Comparison of ENCODE assay signal across 22 cellular contexts in genomic region chr9:133004091-133005072, GRCh38. TPM values are rescaled to one million over a fixed set of nuclear protein-coding genes. Genes with fewer than 3 reads are reported as not detected.
A peak's percentile ranks its signal among the peaks of the same experiment; 100 is the strongest.
DNase-seq lines count a peak whose midpoint lies in the region; ATAC-seq, FAIRE-seq and TF ChIP-seq lines count a peak whose summit lies in the region.
"Had no signal": no experiment of that assay in that cellular context is flagged by ENCODE, and none has a peak within 500 bp of the region (broad histone marks: within the 10 kb centered on the region; RNA-seq: fewer than 3 reads in every experiment).

No MANE protein-coding gene starts in this region.

- H3K9ac ChIP-seq in K562 (ENCODE audit: insufficient read depth in 1 of 2, low read depth in 2 of 2, low read length in 2 of 2) (peak overlapping the region; percentile 67 to 86), neural progenitor cell (no peak overlapping the region)

- peaks cover 13% of the 10 kb centered on the region for H3K4me1 Mint-ChIP-seq in neural progenitor cell

- H3K9me3 Mint-ChIP-seq in neural progenitor cell = peaks cover 3% of the 10 kb centered on the region
- H3K9me3 Mint-ChIP-seq: effector memory CD8-positive, alpha-beta T cell; T-cell had no signal

- peak; percentile 82 for ATAC-seq in K562
- ATAC-seq in GM21786 (IDR thresholded peaks at IDR 0.05; ENCODE audit: unreplicated experiment) = no peak
- ATAC-seq: effector memory CD8-positive, alpha-beta T cell; Panc1; sciatic nerve had no signal

- POLR2A ChIA-PET in K562 (lab: Yijun Ruan, JAX) = interaction anchor here (0.5 to 1.7 kb wide), 13 partner anchors 8 to 807 kb away, joined by 3 to 11 read pairs (median 3); partner anchors contain the start of gene GTF3C5

- peak; percentile 39 to 43 for TF ChIP-seq RAD21 in K562 (CRISPR knock-in tag; conservative IDR thresholded peaks at IDR 0.05 in 1 of 2, IDR thresholded peaks at IDR 0.05 in 1 of 2)

- in situ Hi-C loops in K562 (cut with MboI) = no loop called here

- H3K27ac ChIP-seq in K562 (ENCODE audit: extremely low read depth, low read depth, low read length) = peak overlapping the region; percentile 90
- no peak overlapping the region for H3K27ac ChIP-seq in neural progenitor cell
- H3K27ac ChIP-seq: tibial artery had no signal

- no TSS peak for BruUV-seq in K562 (replicated peaks; lab: Mats Ljungman, UMichigan)

- DNase-seq in GDM1 (lab: John Stamatoyannopoulos, UW) (peak; percentile 95), NB4 (ENCODE audit: low read depth) (peak; percentile 87), K562 (ENCODE audit: extremely low read depth in 1 of 4, low spot score in 3 of 4) (peak; percentile 89 to 97 (median 94)), neural progenitor cell (ENCODE audit: low spot score) (no peak), EL (no peak)
- no peak for DNase-seq in stimulated activated CD4-positive, alpha-beta T cell treated with anti-CD3 and anti-CD28 coated beads, Interleukin-12 subunit alpha, Interleukin-12 subunit beta, amount 100 ng/mL, for 4 hours
- DNase-seq in activated CD4-positive, alpha-beta T cell treated with anti-CD3 and anti-CD28 coated beads for 1 hour = no peak
- DNase-seq: activated CD4-positive, alpha-beta T cell treated with anti-CD3 and anti-CD28 coated beads for 4 hours; activated naive CD8-positive, alpha-beta T cell treated with anti-CD3 and anti-CD28 coated beads, Interleukin-2, amount 10 ng/mL, durations not matched to agents 7 days and 5 days; activated T-cell treated with anti-CD3 and anti-CD28 coated beads, Interleukin-2, amount 50 U/mL, for 1 hour; DMS153; effector memory CD8-positive, alpha-beta T cell; NCI-H1930; NCI-H510A treated with DMSO at 0.1 percent for 48 hours; stimulated activated CD4-positive, alpha-beta T cell treated with anti-CD3 and anti-CD28 coated beads, Interleukin-4, amount 100 ng/mL, for 1 hour; T-cell; tibial artery had no signal

- peak; percentile 99 for FAIRE-seq in K562 (lab: Jason Lieb, UNC)

- H3K4me3 Mint-ChIP-seq in neural progenitor cell = peak overlapping the region; percentile 51
- H3K4me3 Mint-ChIP-seq: activated naive CD8-positive, alpha-beta T cell treated with anti-CD3 and anti-CD28 coated beads, Interleukin-2, amount 10 ng/mL, durations not matched to agents 7 days and 5 days; effector memory CD8-positive, alpha-beta T cell; neural crest cell; T-cell had no signal

- H3K27me3 ChIP-seq in K562 (ENCODE audit: control insufficient read depth in 2 of 2, insufficient read depth in 2 of 2, low read length in 2 of 2) = no peaks in the 10 kb centered on the region
- H3K27me3 ChIP-seq in neural progenitor cell = peaks cover 63% of the 10 kb centered on the region

- WGBS in K562 (ENCODE audit: insufficient coverage, low coverage, missing lambda C conversion rate) = 6% methylated on average over 10 of the region's 10 CpGs

- peaks cover 2% of the 10 kb centered on the region for H3K9me1 ChIP-seq in K562 (ENCODE audit: control insufficient read depth, insufficient read depth, low read length)

- H3F3A ChIP-seq in neural progenitor cell (ENCODE audit: low read depth) = peaks cover 7% of the 10 kb centered on the region

- H3K4me2 ChIP-seq in K562 (ENCODE audit: insufficient read depth, low read length) = peak overlapping the region; percentile 76
- peak overlapping the region; percentile 49 for H3K4me2 ChIP-seq in neural progenitor cell

- CTCF ChIA-PET in K562 (lab: Yijun Ruan, JAX; ENCODE audit: low intra/inter-chr PET ratio) = no interaction called here

- H4K20me1 ChIP-seq in K562 (replicated peaks; ENCODE audit: control insufficient read depth, insufficient read depth, low read length) (no peaks in the 10 kb centered on the region), neural progenitor cell (ENCODE audit: low read depth) (no peaks in the 10 kb centered on the region)

- H3K36me3 Mint-ChIP-seq in neural progenitor cell = no peaks in the 10 kb centered on the region
- H3K36me3 Mint-ChIP-seq: activated naive CD8-positive, alpha-beta T cell treated with anti-CD3 and anti-CD28 coated beads, Interleukin-2, amount 10 ng/mL, durations not matched to agents 7 days and 5 days; T-cell had no signal

- H2AFZ ChIP-seq in K562 (ENCODE audit: low read depth, low read length) (no peak overlapping the region), neural progenitor cell (replicated peaks) (no peak overlapping the region)

- intact Hi-C loops in K562 (cut with micrococcal nuclease) = loop anchor here (1.0 to 2.0 kb wide), 2 partner anchors 20 to 27 kb away; no protein-coding TSS in a partner anchor

- H3K36me3 ChIP-seq in K562 (ENCODE audit: control insufficient read depth, insufficient read depth, low read length) = no peaks in the 10 kb centered on the region
- no peaks in the 10 kb centered on the region for H3K36me3 ChIP-seq in neural progenitor cell
- H3K36me3 ChIP-seq: tibial artery had no signal

- H3K4me1 ChIP-seq in K562 (replicated peaks in 1 of 2; ENCODE audit: control insufficient read depth in 2 of 2, insufficient read depth in 2 of 2, low read length in 2 of 2) (peaks cover 56 to 70% of the 10 kb centered on the region in 2 experiments), neural progenitor cell (peaks cover 23% of the 10 kb centered on the region)
- H3K4me1 ChIP-seq: tibial artery had no signal

- H3K4me3 ChIP-seq in NB4 (ENCODE audit: low read depth, low read length) = no peak overlapping the region
- peak overlapping the region; percentile 4; the same call in 1 of the 2 replicates for H3K4me3 ChIP-seq in K562
- no peak overlapping the region for H3K4me3 ChIP-seq in neural progenitor cell
- H3K4me3 ChIP-seq: lung, tibial artery had no signal

- TF ChIP-seq POLR2A in NB4 (IDR thresholded peaks at IDR 0.05; ENCODE audit: extremely low read depth, insufficient read length) (no peak), K562 (conservative IDR thresholded peaks at IDR 0.05) (no peak)

- H3K9me3 ChIP-seq in K562 (replicated peaks; ENCODE audit: control insufficient read depth, insufficient read depth, low read depth, low read length) = no peaks in the 10 kb centered on the region
- H3K9me3 ChIP-seq in neural progenitor cell (ENCODE audit: low read depth) = no peaks in the 10 kb centered on the region
- H3K9me3 ChIP-seq: tibial artery had no signal

- H3K79me2 ChIP-seq in K562 (ENCODE audit: control insufficient read depth, insufficient read depth, low read length) = peaks cover 2% of the 10 kb centered on the region; the same call in 1 of the 3 replicates
- H3K79me2 ChIP-seq in neural progenitor cell (ENCODE audit: low read depth) = no peaks in the 10 kb centered on the region

- peaks cover 19% of the 10 kb centered on the region for H3K27me3 Mint-ChIP-seq in neural progenitor cell (ENCODE audit: insufficient read depth, low read depth)

- TF ChIP-seq EP300 in K562 (IDR thresholded peaks at IDR 0.05; ENCODE audit: low read length) = peak; percentile 98

- no peak overlapping the region for H3K27ac Mint-ChIP-seq in neural progenitor cell
- H3K27ac Mint-ChIP-seq: effector memory CD8-positive, alpha-beta T cell; T-cell had no signal

- TF ChIP-seq CTCF in NB4 (IDR thresholded peaks at IDR 0.05; ENCODE audit: low read depth, low read length) (no peak), K562 (IDR thresholded peaks at IDR 0.05 in 2 of 3, conservative IDR thresholded peaks at IDR 0.05 in 1 of 3; ENCODE audit: insufficient read depth in 2 of 3, low read depth in 1 of 3, low read length in 3 of 3) (peak in 2 of 3 experiments; percentile 25 to 33; a peak in 2 of 6 replicates), neural progenitor cell (IDR thresholded peaks at IDR 0.05) (no peak)

RNA-seq across cellular contexts. Expression of gene GFI1B, which starts 25.9 kb away (rescaled TPM):
- total RNA-seq in K562 (2011; cell fraction: chromatin; rRNA removed; ENCODE audit: low replicate concordance) = 11.1 and 39.0 TPM in 2 replicates
- total RNA-seq in K562 (2011; cell fraction: nucleolus; rRNA removed) = 28.2 and 30.4 TPM in 2 replicates
- 20.0 and 26.4 TPM in 2 replicates for total RNA-seq in K562 (2011; cell fraction: nucleoplasm; rRNA removed)
- total RNA-seq in K562 (2014; rRNA removed) (40.3 and 62.9 TPM in 2 replicates), K562 (2014; rRNA removed; fragmentation: Illumina TruSeq; extraction: Trizol) (17.5 and 20.1 TPM in 2 replicates), K562 (2015; rRNA removed; fragmentation: Illumina TruSeq; extraction: Trizol) (34.5 and 34.6 TPM in 2 replicates), K562 (2021) (73.4 and 75.7 TPM in 2 replicates), neural progenitor cell (ENCODE audit: low replicate concordance) (0.28 TPM in 1 of 2 replicates, not detected in the other)
- polyA plus RNA-seq in K562 (2011; rRNA removed) (34.4 and 57.7 TPM in 2 replicates), K562 (2014; fragmentation: Illumina TruSeq; extraction: Trizol) (51.8 and 73.3 TPM in 2 replicates), K562 (2014; fragmentation: Nextera tagmentation; extraction: Ambion mirVana) (10 to 100 TPM in 1 of 2 experiments, 1 to 10 TPM in 1; 8.0 to 19.1 TPM), K562 (2014; rRNA removed) (47.2 and 50.1 TPM in 2 replicates)
- 53.6 and 133 TPM in 2 replicates for polyA plus RNA-seq in K562 (2011; cell fraction: cytosol; rRNA removed)
- 64.3 and 118 TPM in 2 replicates for polyA plus RNA-seq in K562 (2011; cell fraction: nucleus; rRNA removed)
- 64.2 and 77.5 TPM in 2 replicates for polyA plus RNA-seq in K562 (2012)
- 16.7 and 22.0 TPM in 2 replicates for polyA minus RNA-seq in K562 (2011; rRNA and poly(A)+ RNA removed)
- polyA minus RNA-seq in K562 (2011; cell fraction: cytosol; rRNA and poly(A)+ RNA removed) = 47.9 and 57.4 TPM in 2 replicates
- polyA minus RNA-seq in K562 (2011; cell fraction: nucleus; rRNA and poly(A)+ RNA removed) = 20.3 and 22.1 TPM in 2 replicates
- total RNA-seq: activated naive CD8-positive, alpha-beta T cell treated with anti-CD3 and anti-CD28 coated beads, Interleukin-2, amount 10 ng/mL, durations not matched to agents 7 days and 5 days; neural crest cell; sciatic nerve had no signal

RNA-seq across cellular contexts. Expression of gene GTF3C5, which starts 26.4 kb away (rescaled TPM):
- 66.1 and 166 TPM in 2 replicates for total RNA-seq in K562 (2011; cell fraction: chromatin; rRNA removed; ENCODE audit: low replicate concordance)
- 99.4 and 113 TPM in 2 replicates for total RNA-seq in K562 (2011; cell fraction: nucleolus; rRNA removed)
- total RNA-seq in K562 (2011; cell fraction: nucleoplasm; rRNA removed) = 67.0 and 84.1 TPM in 2 replicates
- 118 and 134 TPM in 2 replicates for total RNA-seq in K562 (2014; rRNA removed)
- total RNA-seq in K562 (2014; rRNA removed; fragmentation: Illumina TruSeq; extraction: Trizol) = 43.2 and 58.5 TPM in 2 replicates
- 80.7 and 83.7 TPM in 2 replicates for total RNA-seq in K562 (2015; rRNA removed; fragmentation: Illumina TruSeq; extraction: Trizol)
- 106 and 110 TPM in 2 replicates for total RNA-seq in K562 (2021)
- 80.2 TPM in 2 replicates for polyA plus RNA-seq in K562 (2011; rRNA removed)
- polyA plus RNA-seq in K562 (2011; cell fraction: cytosol; rRNA removed) = 88.7 and 143 TPM in 2 replicates
- polyA plus RNA-seq in K562 (2011; cell fraction: nucleus; rRNA removed) = 254 and 348 TPM in 2 replicates
- polyA plus RNA-seq in K562 (2012) = 75.0 and 82.6 TPM in 2 replicates
- 105 and 107 TPM in 2 replicates for polyA plus RNA-seq in K562 (2014; fragmentation: Illumina TruSeq; extraction: Trizol)
- 1 to 10 TPM; 3.8 to 8.4 TPM for polyA plus RNA-seq in K562 (2014; fragmentation: Nextera tagmentation; extraction: Ambion mirVana)
- polyA plus RNA-seq in K562 (2014; rRNA removed) = 95.1 and 107 TPM in 2 replicates
- 52.2 and 85.8 TPM in 2 replicates for polyA minus RNA-seq in K562 (2011; rRNA and poly(A)+ RNA removed)
- 57.6 and 64.2 TPM in 2 replicates for polyA minus RNA-seq in K562 (2011; cell fraction: cytosol; rRNA and poly(A)+ RNA removed)
- 59.4 and 67.3 TPM in 2 replicates for polyA minus RNA-seq in K562 (2011; cell fraction: nucleus; rRNA and poly(A)+ RNA removed)
- total RNA-seq in neural progenitor cell (ENCODE audit: low replicate concordance) = 77.9 and 119 TPM in 2 replicates

RNA-seq across cellular contexts. Expression of gene CEL, which starts 57.4 kb away (rescaled TPM):
- total RNA-seq in K562 (2011; cell fraction: chromatin; rRNA removed; ENCODE audit: low replicate concordance) = 2.0 and 6.1 TPM in 2 replicates
- total RNA-seq in K562 (2011; cell fraction: nucleolus; rRNA removed) = 2.8 and 3.8 TPM in 2 replicates
- total RNA-seq in K562 (2011; cell fraction: nucleoplasm; rRNA removed) = 2.3 TPM in 2 replicates
- total RNA-seq in K562 (2014; rRNA removed) = 0.09 and 0.45 TPM in 2 replicates
- total RNA-seq in K562 (2014; rRNA removed; fragmentation: Illumina TruSeq; extraction: Trizol) = 0.15 and 0.16 TPM in 2 replicates
- 0.51 and 0.53 TPM in 2 replicates for total RNA-seq in K562 (2015; rRNA removed; fragmentation: Illumina TruSeq; extraction: Trizol)
- total RNA-seq in K562 (2021) = 3.0 and 4.0 TPM in 2 replicates
- 0.46 and 0.65 TPM in 2 replicates for polyA plus RNA-seq in K562 (2011; rRNA removed)
- polyA plus RNA-seq in K562 (2011; cell fraction: cytosol; rRNA removed) = 0.32 and 0.43 TPM in 2 replicates
- polyA plus RNA-seq in K562 (2011; cell fraction: nucleus; rRNA removed) = 2.8 and 6.2 TPM in 2 replicates
- 0.77 and 2.3 TPM in 2 replicates for polyA plus RNA-seq in K562 (2012)
- 0.62 and 0.91 TPM in 2 replicates for polyA plus RNA-seq in K562 (2014; fragmentation: Illumina TruSeq; extraction: Trizol)
- not detected for polyA plus RNA-seq in K562 (2014; fragmentation: Nextera tagmentation; extraction: Ambion mirVana)
- polyA plus RNA-seq in K562 (2014; rRNA removed) = 0.57 and 0.77 TPM in 2 replicates
- polyA minus RNA-seq in K562 (2011; rRNA and poly(A)+ RNA removed) = 0.14 and 0.21 TPM in 2 replicates
- not detected in 2 replicates for polyA minus RNA-seq in K562 (2011; cell fraction: cytosol; rRNA and poly(A)+ RNA removed)
- 0.54 and 0.89 TPM in 2 replicates for polyA minus RNA-seq in K562 (2011; cell fraction: nucleus; rRNA and poly(A)+ RNA removed)
- 1.0 and 2.2 TPM in 2 replicates for total RNA-seq in neural progenitor cell (ENCODE audit: low replicate concordance)

RNA-seq across cellular contexts. Expression of gene TSC1, which starts 60.0 kb away (rescaled TPM):
- total RNA-seq in K562 (2011; cell fraction: chromatin; rRNA removed; ENCODE audit: low replicate concordance) = 176 and 239 TPM in 2 replicates
- total RNA-seq in K562 (2011; cell fraction: nucleolus; rRNA removed) = 81.0 and 95.1 TPM in 2 replicates
- total RNA-seq in K562 (2011; cell fraction: nucleoplasm; rRNA removed) = 122 and 132 TPM in 2 replicates
- 6.9 and 12.8 TPM in 2 replicates for total RNA-seq in K562 (2014; rRNA removed)
- 17.6 and 18.6 TPM in 2 replicates for total RNA-seq in K562 (2014; rRNA removed; fragmentation: Illumina TruSeq; extraction: Trizol)
- 19.8 and 20.5 TPM in 2 replicates for total RNA-seq in K562 (2015; rRNA removed; fragmentation: Illumina TruSeq; extraction: Trizol)
- 21.1 and 22.8 TPM in 2 replicates for total RNA-seq in K562 (2021)
- 37.6 and 40.1 TPM in 2 replicates for polyA plus RNA-seq in K562 (2011; rRNA removed)
- polyA plus RNA-seq in K562 (2011; cell fraction: cytosol; rRNA removed) = 21.4 and 26.3 TPM in 2 replicates
- polyA plus RNA-seq in K562 (2011; cell fraction: nucleus; rRNA removed) = 149 and 159 TPM in 2 replicates
- polyA plus RNA-seq in K562 (2012) = 15.2 and 16.8 TPM in 2 replicates
- 16.9 and 19.4 TPM in 2 replicates for polyA plus RNA-seq in K562 (2014; fragmentation: Illumina TruSeq; extraction: Trizol)
- polyA plus RNA-seq in K562 (2014; fragmentation: Nextera tagmentation; extraction: Ambion mirVana) = 10 to 100 TPM in 1 of 2 experiments, 1 to 10 TPM in 1; 8.0 to 10.6 TPM
- polyA plus RNA-seq in K562 (2014; rRNA removed) = 9.7 and 11.5 TPM in 2 replicates
- 75.4 and 94.9 TPM in 2 replicates for polyA minus RNA-seq in K562 (2011; rRNA and poly(A)+ RNA removed)
- 14.1 and 20.7 TPM in 2 replicates for polyA minus RNA-seq in K562 (2011; cell fraction: cytosol; rRNA and poly(A)+ RNA removed)
- 59.4 and 126 TPM in 2 replicates for polyA minus RNA-seq in K562 (2011; cell fraction: nucleus; rRNA and poly(A)+ RNA removed)
- 44.9 and 64.9 TPM in 2 replicates for total RNA-seq in neural progenitor cell (ENCODE audit: low replicate concordance)

Comparison
In these comparisons a context has a peak if more than half of its experiments do, and no peak if none do; other contexts are left out.
1. DNase-seq: peak in GDM1 (single experiment), NB4 (single experiment) and K562 (4 of 4); none in neural progenitor cell (single experiment), EL (single experiment), stimulated activated CD4-positive, alpha-beta T cell treated with anti-CD3 and anti-CD28 coated beads, Interleukin-12 subunit alpha, Interleukin-12 subunit beta, amount 100 ng/mL, for 4 hours (single experiment) and activated CD4-positive, alpha-beta T cell treated with anti-CD3 and anti-CD28 coated beads for 1 hour (single experiment).
2. CTCF ChIP-seq: peak in K562 (2 of 3); none in NB4 (single experiment) and neural progenitor cell (single experiment).